In genomic region chr2:196214156-196214555, GRCh38 we compare ENCODE assay signal across 19 cellular contexts. TPM values are rescaled to one million over a fixed set of nuclear protein-coding genes. Genes with fewer than 3 reads are reported as not detected.
DNase-seq lines count a peak whose midpoint lies in the region; ATAC-seq and TF ChIP-seq lines count a peak whose summit lies in the region.
"Had no signal": no experiment of that assay in that cellular context is flagged by ENCODE, and none has a peak within 500 bp of the region (broad histone marks: within the 10 kb centered on the region; RNA-seq: fewer than 3 reads in every experiment).

No MANE protein-coding gene starts in this region.

- CTCF ChIA-PET in activated naive CD4-positive, alpha-beta T cell treated with anti-CD3 and anti-CD28 coated beads, Interleukin-2, amount 10 ng/mL, durations not matched to agents 7 days and 5 days (lab: Charles Lee) = interaction anchor here (0.7 to 1.3 kb wide), 3 partner anchors 10 to 53 kb away, joined by 3 read pairs; no protein-coding TSS in a partner anchor

- H3K9me3 ChIP-seq in spleen = no peaks in the 10 kb centered on the region

- peaks cover 92% of the 10 kb centered on the region for H3K4me1 Mint-ChIP-seq in activated naive CD4-positive, alpha-beta T cell treated with anti-CD3 and anti-CD28 coated beads, Interleukin-2, amount 50 U/mL, for 24 hours
- peaks cover 58% of the 10 kb centered on the region for H3K4me1 Mint-ChIP-seq in activated naive CD4-positive, alpha-beta T cell treated with anti-CD3 and anti-CD28 coated beads, Interleukin-2, amount 10 ng/mL, durations not matched to agents 7 days and 5 days
- H3K4me1 Mint-ChIP-seq in activated naive CD8-positive, alpha-beta T cell treated with anti-CD3 and anti-CD28 coated beads for 36 hours = peaks cover 78% of the 10 kb centered on the region

- TF ChIP-seq POLR2A in spleen (IDR thresholded peaks at IDR 0.05) = no peak

- H3K36me3 Mint-ChIP-seq in activated naive CD4-positive, alpha-beta T cell treated with anti-CD3 and anti-CD28 coated beads, Interleukin-2, amount 50 U/mL, for 24 hours = peaks cover 7% of the 10 kb centered on the region
- H3K36me3 Mint-ChIP-seq in activated naive CD4-positive, alpha-beta T cell treated with anti-CD3 and anti-CD28 coated beads, Interleukin-2, amount 10 ng/mL, durations not matched to agents 7 days and 5 days = peaks cover 20% of the 10 kb centered on the region
- peaks cover 17% of the 10 kb centered on the region for H3K36me3 Mint-ChIP-seq in activated naive CD8-positive, alpha-beta T cell treated with anti-CD3 and anti-CD28 coated beads for 36 hours

- no peaks in the 10 kb centered on the region for H3K9me3 Mint-ChIP-seq in activated naive CD4-positive, alpha-beta T cell treated with anti-CD3 and anti-CD28 coated beads, Interleukin-2, amount 50 U/mL, for 24 hours
- peaks cover 5% of the 10 kb centered on the region for H3K9me3 Mint-ChIP-seq in activated naive CD4-positive, alpha-beta T cell treated with anti-CD3 and anti-CD28 coated beads, Interleukin-2, amount 10 ng/mL, durations not matched to agents 7 days and 5 days
- peaks cover 10% of the 10 kb centered on the region for H3K9me3 Mint-ChIP-seq in activated naive CD8-positive, alpha-beta T cell treated with anti-CD3 and anti-CD28 coated beads for 36 hours

- peak overlapping the region; percentile 89 for H3K27ac Mint-ChIP-seq in activated naive CD4-positive, alpha-beta T cell treated with anti-CD3 and anti-CD28 coated beads, Interleukin-2, amount 50 U/mL, for 24 hours
- H3K27ac Mint-ChIP-seq in activated naive CD4-positive, alpha-beta T cell treated with anti-CD3 and anti-CD28 coated beads, Interleukin-2, amount 10 ng/mL, durations not matched to agents 7 days and 5 days = no peak overlapping the region
- peak overlapping the region; percentile 7 for H3K27ac Mint-ChIP-seq in activated naive CD8-positive, alpha-beta T cell treated with anti-CD3 and anti-CD28 coated beads for 36 hours

- ATAC-seq in HG03565 (IDR thresholded peaks at IDR 0.05; ENCODE audit: unreplicated experiment) = no peak
- ATAC-seq: SK-N-SH treated with all-trans-retinoic acid at 6 μM for 48 hours had no signal

- peaks cover 0 to 81% (median 0%) of the 10 kb centered on the region in 6 donors for H3K36me3 ChIP-seq in spleen

- H3K27ac ChIP-seq in HL-60 (replicated peaks) (peak overlapping the region; percentile 45; the same call in 1 of the 2 replicates), spleen (peak overlapping the region in 5 of 8 donors; percentile 51 to 93 (median 88))
- H3K27ac ChIP-seq: C4-2B had no signal

- peaks cover 12 to 89% (median 35%) of the 10 kb centered on the region in 6 donors for H3K4me1 ChIP-seq in spleen

- no peaks in the 10 kb centered on the region for H3K27me3 Mint-ChIP-seq in activated naive CD4-positive, alpha-beta T cell treated with anti-CD3 and anti-CD28 coated beads, Interleukin-2, amount 50 U/mL, for 24 hours
- H3K27me3 Mint-ChIP-seq in activated naive CD4-positive, alpha-beta T cell treated with anti-CD3 and anti-CD28 coated beads, Interleukin-2, amount 10 ng/mL, durations not matched to agents 7 days and 5 days = no peaks in the 10 kb centered on the region
- H3K27me3 Mint-ChIP-seq in activated naive CD8-positive, alpha-beta T cell treated with anti-CD3 and anti-CD28 coated beads for 36 hours = no peaks in the 10 kb centered on the region

- no peak overlapping the region for H3K4me3 Mint-ChIP-seq in activated naive CD4-positive, alpha-beta T cell treated with anti-CD3 and anti-CD28 coated beads, Interleukin-2, amount 50 U/mL, for 24 hours
- H3K4me3 Mint-ChIP-seq in activated naive CD4-positive, alpha-beta T cell treated with anti-CD3 and anti-CD28 coated beads, Interleukin-2, amount 10 ng/mL, durations not matched to agents 7 days and 5 days = no peak overlapping the region
- H3K4me3 Mint-ChIP-seq in activated naive CD8-positive, alpha-beta T cell treated with anti-CD3 and anti-CD28 coated beads for 36 hours = no peak overlapping the region

- DNase-seq in activated naive CD4-positive, alpha-beta T cell treated with anti-CD3 and anti-CD28 coated beads, Interleukin-2, amount 10 ng/mL, durations not matched to agents 7 days and 5 days = no peak
- no peak for DNase-seq in HL-60 (ENCODE audit: low read depth in 1 of 2, low spot score in 1 of 2)
- no peak for DNase-seq in activated naive CD8-positive, alpha-beta T cell treated with anti-CD3 and anti-CD28 coated beads for 36 hours
- no peak for DNase-seq in spleen
- DNase-seq in GM03348 (ENCODE audit: low spot score) = no peak
- no peak for DNase-seq in NCI-H187 (lab: John Stamatoyannopoulos, UW)
- DNase-seq: DMS79, HCEC 1CT, KBM-7, NCI-H1092, NCI-H146, NCI-H2081 treated with DMSO at 0.1 percent for 48 hours, NCI-H2227 treated with DMSO at 0.1 percent for 48 hours, NCI-H524, SHP77 treated with DMSO at 0.1 percent for 48 hours had no signal

- no peak for TF ChIP-seq CTCF in HL-60 (IDR thresholded peaks at IDR 0.05; ENCODE audit: insufficient read depth, low read length)
- no peak for TF ChIP-seq CTCF in spleen (IDR thresholded peaks at IDR 0.05 in 8 of 11, conservative IDR thresholded peaks at IDR 0.05 in 3 of 11)

- H3K27me3 ChIP-seq in HL-60 (ENCODE audit: insufficient read depth, poor library complexity, severe bottlenecking) = no peaks in the 10 kb centered on the region
- no peaks in the 10 kb centered on the region for H3K27me3 ChIP-seq in spleen (replicated peaks in 1 of 7)

- intact Hi-C loops in spleen (cut with DNase I; ENCODE audit: low total_unique reads) = no loop called here

- no peak overlapping the region for H3K4me3 ChIP-seq in HL-60 (replicated peaks; ENCODE audit: insufficient read depth, low read length)
- H3K4me3 ChIP-seq in spleen = peak overlapping the region in 1 of 8 donors; percentile 14

RNA-seq across cellular contexts. Expression of gene STK17B, which starts 42.8 kb away (rescaled TPM):
- total RNA-seq in activated naive CD8-positive, alpha-beta T cell treated with anti-CD3 and anti-CD28 coated beads for 36 hours = 100 to 1,000 TPM; 151 to 157 TPM
- 100 to 1,000 TPM; 171 to 248 (median 196) TPM for total RNA-seq in spleen
- polyA plus RNA-seq in spleen = 10 to 100 TPM; 48.7 to 56.3 (median 51.9) TPM
